Comparison of ENCODE assay signal across 11 cellular contexts in the genomic region with DNA sequence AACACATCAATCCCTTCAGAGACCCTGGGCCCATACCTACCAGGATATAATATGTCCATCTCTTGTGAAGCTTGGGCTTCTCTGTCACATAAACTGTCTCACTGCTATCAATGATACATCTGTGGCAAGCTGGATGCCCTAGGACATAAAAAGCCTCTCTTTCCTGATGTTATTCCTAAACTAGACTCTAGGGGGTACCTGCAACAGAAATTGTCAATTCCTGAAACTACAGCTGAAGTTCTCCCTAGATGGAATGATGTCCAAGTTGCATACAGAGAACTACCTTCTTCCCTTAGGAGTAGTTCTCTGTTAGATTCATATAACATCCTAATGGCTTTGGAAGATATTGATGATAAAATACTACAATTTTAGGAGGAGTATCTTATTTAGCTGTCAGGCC. TPM values are rescaled to one million over a fixed set of nuclear protein-coding genes. Genes with fewer than 3 reads are reported as not detected.
DNase-seq lines count a peak whose midpoint lies in the region; ATAC-seq, FAIRE-seq and TF ChIP-seq lines count a peak whose summit lies in the region.
"Had no signal": no experiment of that assay in that cellular context is flagged by ENCODE, and none has a peak within 500 bp of the region (broad histone marks: within the 10 kb centered on the region; RNA-seq: fewer than 3 reads in every experiment).

No MANE protein-coding gene starts in this region.

- H3K4me3 Mint-ChIP-seq in CD4-positive, alpha-beta memory T cell, result no peak overlapping the region
- no peak overlapping the region for H3K4me3 Mint-ChIP-seq in activated T-helper 17 cell treated with anti-CD3 and anti-CD28 coated beads, Interleukin-2, amount 50 U/mL, for 72 hours

- peaks cover 0 to 5% (median 0%) of the 10 kb centered on the region in 8 donors for H3K9me3 Mint-ChIP-seq in CD4-positive, alpha-beta memory T cell
- H3K9me3 Mint-ChIP-seq in activated T-helper 17 cell treated with anti-CD3 and anti-CD28 coated beads, Interleukin-2, amount 50 U/mL, for 72 hours, result no peaks in the 10 kb centered on the region

- H3K9me3 ChIP-seq in adrenal gland (replicated peaks in 1 of 3), result no peaks in the 10 kb centered on the region
- H3K9me3 ChIP-seq in CD4-positive, alpha-beta memory T cell (ENCODE audit: control insufficient read depth in 1 of 2, low read length in 2 of 2), result no peaks in the 10 kb centered on the region
- H3K9me3 ChIP-seq: SJSA1 had no signal

- H3K56ac ChIP-seq in mesendoderm (ENCODE audit: low read length), result no peak overlapping the region

- H3K4me3 ChIP-seq in GM12865 (ENCODE audit: low read depth, low read length) (no peak overlapping the region), adrenal gland (no peak overlapping the region), mesendoderm (ENCODE audit: low read length) (no peak overlapping the region)
- no peak overlapping the region for H3K4me3 ChIP-seq in CD4-positive, alpha-beta memory T cell (ENCODE audit: low read length in 2 of 2)
- H3K4me3 ChIP-seq: SJSA1 had no signal

- no peak for TF ChIP-seq POLR2A in adrenal gland (IDR thresholded peaks at IDR 0.05)

- no peak overlapping the region for H2BK120ac ChIP-seq in mesendoderm (ENCODE audit: low read depth, low read length)

- no peak overlapping the region for H4K5ac ChIP-seq in mesendoderm (ENCODE audit: low read length)

- H3K27me3 ChIP-seq in adrenal gland, result no peaks in the 10 kb centered on the region
- no peaks in the 10 kb centered on the region for H3K27me3 ChIP-seq in mesendoderm (ENCODE audit: insufficient read depth, low read length, poor library complexity)
- no peaks in the 10 kb centered on the region for H3K27me3 ChIP-seq in CD4-positive, alpha-beta memory T cell (ENCODE audit: insufficient read depth, low read length)
- H3K27me3 ChIP-seq: SJSA1 had no signal

- H3K18ac ChIP-seq in mesendoderm (ENCODE audit: low read length), result no peak overlapping the region

- DNase-seq in GM12865 (ENCODE audit: low read depth) (peak; percentile 5), HTR-8/SVneo (ENCODE audit: insufficient read length, low spot score) (peak; percentile 5), adrenal gland (no peak), mesendoderm (peak; percentile 55), C1 segment of cervical spinal cord (lab: John Stamatoyannopoulos, UW) (no peak)
- DNase-seq in CD4-positive, alpha-beta memory T cell, result no peak
- DNase-seq: posterior cingulate gyrus had no signal

- POLR2A ChIA-PET in CD4-positive, alpha-beta memory T cell (lab: Charles Lee; ENCODE audit: partially characterized antibody), result no interaction called here

- no peak overlapping the region for H3K4ac ChIP-seq in mesendoderm (ENCODE audit: low read depth, low read length)

- CTCF ChIA-PET in CD4-positive, alpha-beta memory T cell (lab: Charles Lee; ENCODE audit: partially characterized antibody), result no interaction called here

- no peaks in the 10 kb centered on the region for H3K36me3 ChIP-seq in adrenal gland (replicated peaks in 1 of 2)
- H3K36me3 ChIP-seq in mesendoderm (ENCODE audit: control insufficient read depth, insufficient read depth, low read length), result no peaks in the 10 kb centered on the region
- no peaks in the 10 kb centered on the region for H3K36me3 ChIP-seq in CD4-positive, alpha-beta memory T cell (ENCODE audit: insufficient read depth, low read length)

- ATAC-seq in activated T-helper 17 cell treated with anti-CD3 and anti-CD28 coated beads, Interleukin-2, amount 50 U/mL, for 72 hours (replicated peaks), result no peak
- no peak for ATAC-seq in GM21515 (IDR thresholded peaks at IDR 0.05; ENCODE audit: unreplicated experiment)

- no peaks in the 10 kb centered on the region for H3K4me1 Mint-ChIP-seq in CD4-positive, alpha-beta memory T cell
- no peaks in the 10 kb centered on the region for H3K4me1 Mint-ChIP-seq in activated T-helper 17 cell treated with anti-CD3 and anti-CD28 coated beads, Interleukin-2, amount 50 U/mL, for 72 hours

- H3K27ac ChIP-seq in adrenal gland (no peak overlapping the region), mesendoderm (ENCODE audit: low read depth, low read length) (no peak overlapping the region)
- H3K27ac ChIP-seq in CD4-positive, alpha-beta memory T cell (ENCODE audit: low read depth, low read length), result no peak overlapping the region
- H3K27ac ChIP-seq: SJSA1 had no signal

- no peaks in the 10 kb centered on the region for H3K27me3 Mint-ChIP-seq in CD4-positive, alpha-beta memory T cell
- no peaks in the 10 kb centered on the region for H3K27me3 Mint-ChIP-seq in activated T-helper 17 cell treated with anti-CD3 and anti-CD28 coated beads, Interleukin-2, amount 50 U/mL, for 72 hours

- no peak overlapping the region for H4K8ac ChIP-seq in mesendoderm (ENCODE audit: low read depth, low read length)

- no peak overlapping the region for H2BK5ac ChIP-seq in mesendoderm (ENCODE audit: low read length)

- no peaks in the 10 kb centered on the region for H3K36me3 Mint-ChIP-seq in CD4-positive, alpha-beta memory T cell
- no peaks in the 10 kb centered on the region for H3K36me3 Mint-ChIP-seq in activated T-helper 17 cell treated with anti-CD3 and anti-CD28 coated beads, Interleukin-2, amount 50 U/mL, for 72 hours (ENCODE audit: low read depth)

- H3K9ac ChIP-seq in mesendoderm (ENCODE audit: low read length), result no peak overlapping the region

- H3K79me2 ChIP-seq in mesendoderm (ENCODE audit: control insufficient read depth, insufficient read depth, low read length), result no peaks in the 10 kb centered on the region

- TF ChIP-seq CTCF in GM12865 (IDR thresholded peaks at IDR 0.05; ENCODE audit: insufficient read depth, low read depth, low read length, missing control alignments) (peak; percentile 36), adrenal gland (IDR thresholded peaks at IDR 0.05) (peak in 4 of 6 experiments; percentile 6 to 29 (median 20))

- no peak overlapping the region for H3K23ac ChIP-seq in mesendoderm (ENCODE audit: low read length)

- intact Hi-C loops in adrenal gland (cut with DNase I), result no loop called here
- intact Hi-C loops in CD4-positive, alpha-beta memory T cell (cut with micrococcal nuclease), result no loop called here

- H3K4me1 ChIP-seq in adrenal gland (replicated peaks in 1 of 2), result no peaks in the 10 kb centered on the region
- H3K4me1 ChIP-seq in mesendoderm (ENCODE audit: control insufficient read depth, low read depth, low read length), result no peaks in the 10 kb centered on the region
- H3K4me1 ChIP-seq in CD4-positive, alpha-beta memory T cell (ENCODE audit: insufficient read depth, low read length), result no peaks in the 10 kb centered on the region
- H3K4me1 ChIP-seq: SJSA1 had no signal

- no peaks in the 10 kb centered on the region for H3K79me1 ChIP-seq in mesendoderm (ENCODE audit: low read length)

- H3K27ac Mint-ChIP-seq in CD4-positive, alpha-beta memory T cell, result no peak overlapping the region
- no peak overlapping the region for H3K27ac Mint-ChIP-seq in activated T-helper 17 cell treated with anti-CD3 and anti-CD28 coated beads, Interleukin-2, amount 50 U/mL, for 72 hours

- no peak overlapping the region for H2AK5ac ChIP-seq in mesendoderm (ENCODE audit: low read length)

- no peak overlapping the region for H2BK15ac ChIP-seq in mesendoderm (replicated peaks; ENCODE audit: low read depth)

- no peak overlapping the region for H3K4me2 ChIP-seq in mesendoderm (ENCODE audit: low read length)

- peak; percentile 38 for FAIRE-seq in HTR-8/SVneo (lab: Jason Lieb, UNC)
- FAIRE-seq: colon had no signal

RNA-seq across cellular contexts. Expression of gene TBX18, which starts 35.8 kb away (rescaled TPM):
- 10 to 100 TPM in 1 of 8 donors, 1 to 10 TPM in 7; 2.1 to 10.4 (median 3.2) TPM for total RNA-seq in adrenal gland
- 1 to 10 TPM; 1.0 to 6.3 (median 2.1) TPM for polyA plus RNA-seq in adrenal gland
- polyA plus RNA-seq in mesendoderm (2013, experiment 1 of 2), result 0.08 TPM
- polyA plus RNA-seq in mesendoderm (2013, experiment 2 of 2), result 0.01 TPM
- not detected for total RNA-seq in CD4-positive, alpha-beta memory T cell
- not detected for polyA plus RNA-seq in CD4-positive, alpha-beta memory T cell
- total RNA-seq in activated T-helper 17 cell treated with anti-CD3 and anti-CD28 coated beads, Interleukin-2, amount 50 U/mL, for 72 hours, result not detected

Comparison
In these comparisons a context has a peak if more than half of its experiments do, and no peak if none do; other contexts are left out.
1. DNase-seq: peak in GM12865 (single experiment), HTR-8/SVneo (single experiment) and mesendoderm (single experiment); none in adrenal gland (0 of 7), CD4-positive, alpha-beta memory T cell (0 of 5) and C1 segment of cervical spinal cord (0 of 14).